In genomic region chr6:148973809-148974208, GRCh38 we compare ENCODE assay signal across 1 cellular context.
TF ChIP-seq lines count a peak whose summit lies in the region.

No MANE protein-coding gene starts in this region.

TF ChIP-seq in SK-N-SH treated with all-trans-retinoic acid at 6 μM for 48 hours, 23 proteins besides CTCF, POLR2A, EP300 and RAD21 (continued from another document):
- TF ChIP-seq TSHZ2 (CRISPR knock-in tag; IDR thresholded peaks at IDR 0.05): no peak
- TF ChIP-seq CREB5 (CRISPR knock-in tag; IDR thresholded peaks at IDR 0.05; ENCODE audit: low read depth): no peak
